32 cellular contexts compared by ENCODE assay signal in genomic region chr6:81216668-81217067, GRCh38.
"Had no signal": no experiment of that assay in that cellular context is flagged by ENCODE, and none has a peak within 500 bp of the region (broad histone marks: within the 10 kb centered on the region; RNA-seq: fewer than 3 reads in every experiment).

No MANE protein-coding gene starts in this region.

- FAIRE-seq: astrocyte, bronchial epithelial cell had no signal

- H3K4me1 Mint-ChIP-seq: activated B cell treated with CpG ODN at 0.5 μM for 24 hours; central memory CD8-positive, alpha-beta T cell; endodermal cell; T-helper 17 cell had no signal

- H3K79me2 ChIP-seq: hepatocyte had no signal

- H3K36me3 ChIP-seq: brain microvascular endothelial cell, gastroesophageal sphincter, heart right ventricle, WERI-Rb-1 had no signal

- H3K4me2 ChIP-seq: hepatocyte had no signal

- H3K36me3 Mint-ChIP-seq: activated naive CD8-positive, alpha-beta T cell had no signal

- H3K27me3 ChIP-seq: brain microvascular endothelial cell, gastroesophageal sphincter, heart right ventricle, hepatocyte had no signal

- ATAC-seq: activated CD4-positive, CD25-positive, alpha-beta regulatory T cell treated with anti-CD3 and anti-CD28 coated beads, Interleukin-2, amount 50 U/mL, for 24 hours; activated CD8-positive, alpha-beta T cell treated with anti-CD3 and anti-CD28 coated beads for 36 hours; activated T-cell treated with anti-CD3 and anti-CD28 coated beads, Interleukin-2, amount 50 U/mL, for 72 hours; esophagus mucosa; gastroesophageal sphincter; heart right ventricle; T-helper 17 cell had no signal

- H3K27me3 Mint-ChIP-seq: activated B cell treated with CpG ODN at 0.5 μM for 24 hours; activated CD8-positive, alpha-beta T cell treated with anti-CD3 and anti-CD28 coated beads for 36 hours; activated naive CD8-positive, alpha-beta T cell; central memory CD8-positive, alpha-beta T cell; dendritic cell treated with granulocyte-macrophage colony-stimulating factor and Interleukin-4, amounts not matched to agents 40 ng/mL and 50 ng/mL, for 4 days; T-helper 17 cell had no signal

- H3K4me3 Mint-ChIP-seq: activated B cell treated with CpG ODN at 0.5 μM for 24 hours; activated CD8-positive, alpha-beta T cell treated with anti-CD3 and anti-CD28 coated beads for 36 hours; activated naive CD8-positive, alpha-beta T cell; activated T-cell treated with anti-CD3 and anti-CD28 coated beads, Interleukin-2, amount 50 U/mL, for 72 hours; central memory CD8-positive, alpha-beta T cell; dendritic cell treated with granulocyte-macrophage colony-stimulating factor and Interleukin-4, amounts not matched to agents 40 ng/mL and 50 ng/mL, for 4 days; endodermal cell; T-helper 17 cell; T-helper 2 cell treated with Interferon-gamma antibody and Interleukin-4, amounts not matched to agents 5 μg/mL and 100 μg/mL, for 36 hours had no signal

- H3K27ac Mint-ChIP-seq: activated B cell treated with CpG ODN at 0.5 μM for 24 hours; activated CD8-positive, alpha-beta T cell treated with anti-CD3 and anti-CD28 coated beads for 36 hours; activated naive CD8-positive, alpha-beta T cell; activated T-cell treated with anti-CD3 and anti-CD28 coated beads, Interleukin-2, amount 50 U/mL, for 72 hours; dendritic cell treated with granulocyte-macrophage colony-stimulating factor and Interleukin-4, amounts not matched to agents 40 ng/mL and 50 ng/mL, for 4 days; endodermal cell; T-helper 17 cell; T-helper 2 cell treated with Interferon-gamma antibody and Interleukin-4, amounts not matched to agents 5 μg/mL and 100 μg/mL, for 36 hours had no signal

- DNase-seq: activated B cell treated with CpG ODN at 0.5 μM for 24 hours; activated CD4-positive, alpha-beta T cell treated with anti-CD3 and anti-CD28 coated beads for 48 hours; activated CD4-positive, alpha-beta T cell treated with anti-CD3 and anti-CD28 coated beads, Interleukin-2, amount 50 U/mL, for 1 hour; activated CD4-positive, alpha-beta T cell treated with anti-CD3 and anti-CD28 coated beads, Interleukin-2, amount 50 U/mL, for 48 hours; activated CD8-positive, alpha-beta memory T cell treated with anti-CD3 and anti-CD28 coated beads for 24 hours; activated CD8-positive, alpha-beta T cell treated with anti-CD3 and anti-CD28 coated beads for 36 hours; activated gamma-delta T cell treated with Interleukin-2 at 50 U/mL for 16 hours; activated naive CD4-positive, alpha-beta T cell treated with anti-CD3 and anti-CD28 coated beads, Interleukin-2, amount 50 U/mL, for 16 hours; activated naive CD4-positive, alpha-beta T cell treated with Interleukin-2 at 50 U/mL for 16 hours; activated T-cell treated with anti-CD3 and anti-CD28 coated beads, Interleukin-2, amount 50 U/mL, for 72 hours; amniotic stem cell; anterior cingulate cortex; brain microvascular endothelial cell; dorsolateral prefrontal cortex; effector memory CD4-positive, alpha-beta T cell; endodermal cell; foreskin melanocyte; heart right ventricle; T-helper 17 cell; T1000; WERI-Rb-1 had no signal

- H3K4me1 ChIP-seq: gastroesophageal sphincter, heart right ventricle had no signal

- H3K27ac ChIP-seq: brain microvascular endothelial cell, coronary artery, dorsolateral prefrontal cortex, gastroesophageal sphincter, heart right ventricle, hepatocyte, WERI-Rb-1 had no signal

- H2AFZ ChIP-seq: hepatocyte had no signal

- H3K4me3 ChIP-seq: coronary artery, dorsolateral prefrontal cortex, gastroesophageal sphincter, heart right ventricle, hepatocyte had no signal
